10 cellular contexts compared by ENCODE assay signal in the genomic region with DNA sequence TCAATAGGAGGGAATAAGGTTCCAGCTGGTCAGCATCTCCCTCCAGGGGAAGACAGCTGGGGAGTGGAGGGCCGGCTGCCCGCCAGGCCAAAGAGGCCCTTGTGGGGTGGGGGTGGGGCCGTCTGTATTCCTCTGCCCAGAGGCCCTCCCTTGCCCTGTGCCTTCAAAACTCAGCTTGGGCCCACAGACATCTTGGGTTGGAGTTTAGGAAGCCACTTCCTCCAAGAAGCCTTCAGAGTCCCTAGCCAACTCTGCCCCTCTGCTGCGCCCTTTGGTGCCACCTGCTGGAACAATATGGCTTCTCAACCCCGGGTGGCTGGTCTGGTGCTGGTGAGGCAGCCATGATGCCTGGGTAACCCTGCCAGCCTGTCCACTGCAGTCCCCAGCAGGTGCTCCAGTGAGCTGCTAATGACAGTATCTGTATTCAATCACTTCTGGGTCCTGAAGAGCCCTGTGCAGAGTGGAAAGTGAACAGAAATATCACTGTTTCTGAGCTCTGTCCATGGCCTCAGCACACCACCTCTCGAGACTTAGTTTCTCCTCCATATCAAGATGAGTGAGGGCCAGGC. TPM values are rescaled to one million over a fixed set of nuclear protein-coding genes. Genes with fewer than 3 reads are reported as not detected.
DNase-seq lines count a peak whose midpoint lies in the region; ATAC-seq, FAIRE-seq and TF ChIP-seq lines count a peak whose summit lies in the region.
"Had no signal": no experiment of that assay in that cellular context is flagged by ENCODE, and none has a peak within 500 bp of the region (broad histone marks: within the 10 kb centered on the region; RNA-seq: fewer than 3 reads in every experiment).

No MANE protein-coding gene starts in this region.

- H3K4me2 ChIP-seq in DOHH2 (ENCODE audit: low read length): no peak overlapping the region

- H3K9me2 ChIP-seq in DOHH2 (replicated peaks; ENCODE audit: control insufficient read depth, low read length): no peaks in the 10 kb centered on the region

- peak; percentile 76 to 89 for ATAC-seq in activated CD4-positive, CD25-positive, alpha-beta regulatory T cell treated with anti-CD3 and anti-CD28 coated beads, Interleukin-2, amount 50 U/mL, for 24 hours
- no peak for ATAC-seq in HG03460 (IDR thresholded peaks at IDR 0.05; ENCODE audit: unreplicated experiment)

- peaks cover 20% of the 10 kb centered on the region for H3K36me3 Mint-ChIP-seq in nephron (ENCODE audit: low read depth)

- peak overlapping the region; percentile 95 to 99 (median 98) for H3K27ac Mint-ChIP-seq in nephron
- H3K27ac Mint-ChIP-seq: T-helper 1 cell treated with Interleukin-12 subunit alpha and Interleukin-12 subunit beta and Interleukin-4 antibody, amounts not matched to agents 30 μg/mL and 1 μg/mL, for 36 hours had no signal

- no peak for FAIRE-seq in urothelium cell line (lab: Jason Lieb, UNC)

- peaks cover 6% of the 10 kb centered on the region; the same call in 1 of the 2 replicates for H3K36me3 ChIP-seq in DOHH2 (ENCODE audit: control insufficient read depth, low read length)

- H3K4me1 ChIP-seq in DOHH2 (ENCODE audit: control insufficient read depth, low read length): no peaks in the 10 kb centered on the region

- peak; percentile 60 for TF ChIP-seq RAD21 in Ishikawa (IDR thresholded peaks at IDR 0.05; ENCODE audit: low read depth)

- H3K4me3 Mint-ChIP-seq in nephron: peak overlapping the region; percentile 20 to 42 (median 27)
- H3K4me3 Mint-ChIP-seq: T-helper 1 cell treated with Interleukin-12 subunit alpha and Interleukin-12 subunit beta and Interleukin-4 antibody, amounts not matched to agents 30 μg/mL and 1 μg/mL, for 36 hours had no signal

- H3K79me2 ChIP-seq in DOHH2 (ENCODE audit: control insufficient read depth, low read length): 0 out of 2 replicates have a peak, but pooled peaks cover 4% of the 10 kb centered on the region

- no peaks in the 10 kb centered on the region for H3F3A ChIP-seq in DOHH2 (ENCODE audit: control insufficient read depth, insufficient read depth)

- TF ChIP-seq CTCF in DOHH2 (IDR thresholded peaks at IDR 0.05; ENCODE audit: low read depth, low read length, poor library complexity, severe bottlenecking): peak; percentile 82
- peak; percentile 17 to 41 (median 20) for TF ChIP-seq CTCF in nephron (IDR thresholded peaks at IDR 0.05; ENCODE audit: unreplicated experiment in 3 of 3)

- no peaks in the 10 kb centered on the region for H3K9me3 ChIP-seq in DOHH2 (ENCODE audit: control insufficient read depth, insufficient read depth, low read length)

- peaks cover 5% of the 10 kb centered on the region; the same call in 1 of the 2 replicates for H4K20me1 ChIP-seq in DOHH2 (ENCODE audit: control insufficient read depth, insufficient read depth, low read depth, low read length)

- TF ChIP-seq EP300 in Ishikawa (IDR thresholded peaks at IDR 0.05; ENCODE audit: borderline replicate concordance): no peak

- H3K27ac ChIP-seq in DOHH2 (ENCODE audit: low read depth, low read length): no peak overlapping the region

- no peaks in the 10 kb centered on the region for H3K9me3 Mint-ChIP-seq in nephron
- H3K9me3 Mint-ChIP-seq: T-helper 1 cell treated with Interleukin-12 subunit alpha and Interleukin-12 subunit beta and Interleukin-4 antibody, amounts not matched to agents 30 μg/mL and 1 μg/mL, for 36 hours had no signal

- H3K4me3 ChIP-seq in DOHH2 (ENCODE audit: low read length): no peak overlapping the region

- peaks cover 4% of the 10 kb centered on the region for H3K27me3 Mint-ChIP-seq in nephron (ENCODE audit: low read depth)

- no peaks in the 10 kb centered on the region for H3K27me3 ChIP-seq in DOHH2 (ENCODE audit: control insufficient read depth, low read length)

- H3K4me1 Mint-ChIP-seq in nephron: peaks cover 72% of the 10 kb centered on the region

- peak; percentile 62 for DNase-seq in dermis blood vessel endothelial cell
- peak; percentile 67 for DNase-seq in urothelium cell line (ENCODE audit: low spot score)
- DNase-seq in cerebellar cortex (ENCODE audit: low spot score): no peak

TF ChIP-seq in Ishikawa, 13 proteins besides CTCF, POLR2A, EP300 and RAD21:
- TF ChIP-seq YY1 (IDR thresholded peaks at IDR 0.05; ENCODE audit: low read depth) (peak; percentile 70), EGR1 (IDR thresholded peaks at IDR 0.05) (no peak)

RNA-seq across cellular contexts. Expression of gene HSD11B2, which starts 16.7 kb away (rescaled TPM):
- total RNA-seq in dermis blood vessel endothelial cell: 0.23 TPM in 1 of 2 replicates, not detected in the other

RNA-seq across cellular contexts. Expression of gene ZDHHC1, which starts 31.3 kb away (rescaled TPM):
- 3.7 and 6.3 TPM in 2 replicates for total RNA-seq in dermis blood vessel endothelial cell

RNA-seq across cellular contexts. Expression of gene ATP6V0D1, which starts 33.4 kb away (rescaled TPM):
- total RNA-seq in dermis blood vessel endothelial cell: 134 and 155 TPM in 2 replicates

RNA-seq across cellular contexts. Expression of gene AGRP, which starts 35.8 kb away (rescaled TPM):
- total RNA-seq in dermis blood vessel endothelial cell: not detected in 2 replicates
- total RNA-seq: subcutaneous adipose tissue had no signal

RNA-seq across cellular contexts. Expression of gene TPPP3, which starts 54.3 kb away (rescaled TPM):
- 0.19 TPM in 1 of 2 replicates, not detected in the other for total RNA-seq in dermis blood vessel endothelial cell
